ENCODE assay signal across 14 cellular contexts in genomic region chrX:120035522-120036309, GRCh38. TPM values are rescaled to one million over a fixed set of nuclear protein-coding genes. Genes with fewer than 3 reads are reported as not detected.
DNase-seq lines count a peak whose midpoint lies in the region; ATAC-seq and TF ChIP-seq lines count a peak whose summit lies in the region.
"Not testable (repeated sequence)": the region's sequence is repeated elsewhere in the genome, so short reads cannot be mapped to it uniquely, and the experiment has no call there.
"Had no signal": no experiment of that assay in that cellular context is flagged by ENCODE, and none has a peak within 500 bp of the region (broad histone marks: within the 10 kb centered on the region; RNA-seq: fewer than 3 reads in every experiment).

No MANE protein-coding gene starts in this region.

- H3K4me1 ChIP-seq in HUES6 (ENCODE audit: control insufficient read depth, insufficient read depth, low read length): peaks cover 33% of the 10 kb centered on the region
- H3K4me1 ChIP-seq in Peyer's patch: not testable (repeated sequence)

- not testable (repeated sequence) for TF ChIP-seq CTCF in Peyer's patch (IDR thresholded peaks at IDR 0.05)

- peak; percentile 88 for ATAC-seq in GM18508 (IDR thresholded peaks at IDR 0.05; ENCODE audit: insufficient read depth, unreplicated experiment)
- peak; percentile 94 for ATAC-seq in GM19395 (IDR thresholded peaks at IDR 0.05; ENCODE audit: unreplicated experiment)
- ATAC-seq in GM21825 (IDR thresholded peaks at IDR 0.05; ENCODE audit: unreplicated experiment): peak; percentile 82
- peak; percentile 91 for ATAC-seq in HG03066 (IDR thresholded peaks at IDR 0.05; ENCODE audit: low read depth, unreplicated experiment)
- not testable (repeated sequence) for ATAC-seq in left colon

- H3K27ac ChIP-seq in HUES6 (ENCODE audit: low read depth, low read length) (peak overlapping the region; percentile 91), Peyer's patch (peak overlapping the region in 2 of 4 donors; percentile 12 to 70)

- DNase-seq in Peyer's patch (peak in 2 of 3 donors; percentile 64 to 82), left colon (peak; percentile 41 to 42)

- not testable (repeated sequence) for H3K9me3 ChIP-seq in HUES6 (ENCODE audit: control insufficient read depth, insufficient read depth, low read depth, low read length); Peyer's patch

- intact Hi-C loops in left colon (cut with DNase I, micrococcal nuclease): not testable (repeated sequence)

- H3K27me3 ChIP-seq in HUES6 (ENCODE audit: control insufficient read depth, insufficient read depth, low read length); Peyer's patch: not testable (repeated sequence)

- TF ChIP-seq POLR2A in Peyer's patch (IDR thresholded peaks at IDR 0.05): not testable (repeated sequence)

- not testable (repeated sequence) for H3K36me3 ChIP-seq in HUES6 (ENCODE audit: control insufficient read depth, insufficient read depth, low read length); Peyer's patch

- H3K9ac ChIP-seq in HUES6 (ENCODE audit: low read length): peak overlapping the region; percentile 59

- not testable (repeated sequence) for H3K4me3 ChIP-seq in HUES6 (ENCODE audit: low read depth, low read length); Peyer's patch

RNA-seq across cellular contexts. Expression of gene RHOXF2B, which starts 41.8 kb away (rescaled TPM):
- total RNA-seq in Peyer's patch: not detected
- not detected for total RNA-seq in left colon
- total RNA-seq: activated CD8-positive, alpha-beta memory T cell treated with anti-CD3 and anti-CD28 coated beads for 36 hours; ascending aorta; glomerular endothelial cell; IMR-90; mesothelial cell of epicardium; occipital lobe; uterus had no signal
